Comparison of ENCODE assay signal across 18 cellular contexts in the genomic region with DNA sequence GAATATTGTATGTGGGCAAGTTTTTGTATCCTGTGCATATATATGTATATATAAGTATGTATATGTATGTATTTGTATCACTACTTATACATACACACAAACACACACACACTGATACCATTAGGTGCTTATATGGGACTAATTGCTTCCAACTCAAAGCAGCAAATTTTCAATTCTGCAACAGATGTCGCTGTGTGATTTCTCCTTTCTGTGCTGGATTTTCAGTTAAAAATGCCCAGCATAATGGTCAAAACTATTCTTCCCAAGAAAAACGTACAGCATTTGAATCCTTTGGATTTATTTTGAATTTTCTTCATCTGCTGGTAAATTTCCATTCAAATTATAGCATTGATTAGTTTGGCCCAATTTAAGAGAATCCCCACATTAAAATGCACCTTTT. TPM values are rescaled to one million over a fixed set of nuclear protein-coding genes. Genes with fewer than 3 reads are reported as not detected.
DNase-seq lines count a peak whose midpoint lies in the region; ATAC-seq and TF ChIP-seq lines count a peak whose summit lies in the region.
"Had no signal": no experiment of that assay in that cellular context is flagged by ENCODE, and none has a peak within 500 bp of the region (broad histone marks: within the 10 kb centered on the region; RNA-seq: fewer than 3 reads in every experiment).

No MANE protein-coding gene starts in this region.

- intact Hi-C loops in activated CD8-positive, alpha-beta T cell treated with anti-CD3 and anti-CD28 coated beads for 36 hours (cut with micrococcal nuclease), result no loop called here

- POLR2A ChIA-PET in activated CD8-positive, alpha-beta T cell treated with anti-CD3 and anti-CD28 coated beads for 36 hours (lab: Charles Lee), result no interaction called here

- H3K4me1 Mint-ChIP-seq in chondrocyte (ENCODE audit: low read depth), result peaks cover 8% of the 10 kb centered on the region
- peaks cover 10% of the 10 kb centered on the region for H3K4me1 Mint-ChIP-seq in activated CD8-positive, alpha-beta T cell treated with anti-CD3 and anti-CD28 coated beads for 36 hours (ENCODE audit: low read depth)

- H3K9me3 Mint-ChIP-seq in chondrocyte (ENCODE audit: low read depth), result no peaks in the 10 kb centered on the region
- no peaks in the 10 kb centered on the region for H3K9me3 Mint-ChIP-seq in activated CD8-positive, alpha-beta T cell treated with anti-CD3 and anti-CD28 coated beads for 36 hours
- H3K9me3 Mint-ChIP-seq: H9 had no signal

- no peak overlapping the region for H3K27ac Mint-ChIP-seq in chondrocyte (ENCODE audit: unreplicated experiment)
- H3K27ac Mint-ChIP-seq in activated CD8-positive, alpha-beta T cell treated with anti-CD3 and anti-CD28 coated beads for 36 hours, result no peak overlapping the region
- H3K27ac Mint-ChIP-seq: CD14-positive monocyte, H9 had no signal

- peak overlapping the region; percentile 97 for H3K27ac ChIP-seq in substantia nigra (ENCODE audit: low read depth, low read length, poor library complexity, severe bottlenecking)

- ATAC-seq in activated CD8-positive, alpha-beta T cell treated with anti-CD3 and anti-CD28 coated beads for 36 hours, result no peak
- ATAC-seq: Right ventricle myocardium inferior had no signal

- peaks cover under 1% of the 10 kb centered on the region for H3K27me3 Mint-ChIP-seq in chondrocyte (ENCODE audit: low read depth)
- peaks cover 36% of the 10 kb centered on the region for H3K27me3 Mint-ChIP-seq in activated CD8-positive, alpha-beta T cell treated with anti-CD3 and anti-CD28 coated beads for 36 hours

- CTCF ChIA-PET in activated CD8-positive, alpha-beta T cell treated with anti-CD3 and anti-CD28 coated beads for 36 hours (lab: Charles Lee), result no interaction called here

- DNase-seq in G401 (ENCODE audit: low spot score) (peak; percentile 80), NCI-H69 (lab: John Stamatoyannopoulos, UW) (peak; percentile 23), chondrocyte (ENCODE audit: low spot score) (no peak), substantia nigra (lab: John Stamatoyannopoulos, UW) (peak in 1 of 49 donors; percentile 9), KBM-7 (no peak)
- no peak for DNase-seq in activated CD8-positive, alpha-beta T cell treated with anti-CD3 and anti-CD28 coated beads for 36 hours
- DNase-seq in activated CD4-positive, alpha-beta T cell treated with anti-CD3 and anti-CD28 coated beads, Interleukin-2, amount 50 U/mL, for 1 hour, result no peak
- DNase-seq: AML-193, GF-D8, H9, NCI-H1092, NCI-H1436 treated with DMSO at 0.1 percent for 48 hours, NCI-H2029, NCI-H2171, NCI-H446 had no signal

- no peak overlapping the region for H3K4me3 Mint-ChIP-seq in chondrocyte (ENCODE audit: unreplicated experiment)
- H3K4me3 Mint-ChIP-seq in activated CD8-positive, alpha-beta T cell treated with anti-CD3 and anti-CD28 coated beads for 36 hours, result no peak overlapping the region
- H3K4me3 Mint-ChIP-seq: H9 had no signal

- no peaks in the 10 kb centered on the region for H3K36me3 Mint-ChIP-seq in chondrocyte (ENCODE audit: low read depth)
- no peaks in the 10 kb centered on the region for H3K36me3 Mint-ChIP-seq in activated CD8-positive, alpha-beta T cell treated with anti-CD3 and anti-CD28 coated beads for 36 hours (ENCODE audit: low read depth)

- in situ Hi-C loops in G401 (cut with HindIII; ENCODE audit: low sequenced_read_pairs) (no loop called here), KBM-7 (cut with MboI; ENCODE audit: low pct_unique_long_range_greater_than_20kb, low sequenced_read_pairs) (no loop called here)

- peak; percentile 9 for TF ChIP-seq CTCF in chondrocyte (IDR thresholded peaks at IDR 0.05)
- no peak for TF ChIP-seq CTCF in activated CD8-positive, alpha-beta T cell treated with anti-CD3 and anti-CD28 coated beads for 36 hours (IDR thresholded peaks at IDR 0.05)

RNA-seq across cellular contexts. Expression of a gene that starts 4.3 kb away (rescaled TPM):
- total RNA-seq in G401 (2014; rRNA removed; shearing (Covaris generic)), result not detected in 2 replicates
- total RNA-seq in chondrocyte, result 14.6 to 30.0 TPM (median 29.0 TPM) in 3 replicates
- total RNA-seq in activated CD8-positive, alpha-beta T cell treated with anti-CD3 and anti-CD28 coated beads for 36 hours, result under 1 TPM; 0.47 to 0.63 TPM
- total RNA-seq: HT-29 had no signal

Comparison
In these comparisons a context has a peak if more than half of its experiments do, and no peak if none do; other contexts are left out.
1. DNase-seq: peak in G401 (single experiment) and NCI-H69 (single experiment); none in chondrocyte (single experiment), KBM-7 (single experiment), activated CD8-positive, alpha-beta T cell treated with anti-CD3 and anti-CD28 coated beads for 36 hours (single experiment) and activated CD4-positive, alpha-beta T cell treated with anti-CD3 and anti-CD28 coated beads, Interleukin-2, amount 50 U/mL, for 1 hour (single experiment).